ENCODE assay signal across 8 cellular contexts in the genomic region with DNA sequence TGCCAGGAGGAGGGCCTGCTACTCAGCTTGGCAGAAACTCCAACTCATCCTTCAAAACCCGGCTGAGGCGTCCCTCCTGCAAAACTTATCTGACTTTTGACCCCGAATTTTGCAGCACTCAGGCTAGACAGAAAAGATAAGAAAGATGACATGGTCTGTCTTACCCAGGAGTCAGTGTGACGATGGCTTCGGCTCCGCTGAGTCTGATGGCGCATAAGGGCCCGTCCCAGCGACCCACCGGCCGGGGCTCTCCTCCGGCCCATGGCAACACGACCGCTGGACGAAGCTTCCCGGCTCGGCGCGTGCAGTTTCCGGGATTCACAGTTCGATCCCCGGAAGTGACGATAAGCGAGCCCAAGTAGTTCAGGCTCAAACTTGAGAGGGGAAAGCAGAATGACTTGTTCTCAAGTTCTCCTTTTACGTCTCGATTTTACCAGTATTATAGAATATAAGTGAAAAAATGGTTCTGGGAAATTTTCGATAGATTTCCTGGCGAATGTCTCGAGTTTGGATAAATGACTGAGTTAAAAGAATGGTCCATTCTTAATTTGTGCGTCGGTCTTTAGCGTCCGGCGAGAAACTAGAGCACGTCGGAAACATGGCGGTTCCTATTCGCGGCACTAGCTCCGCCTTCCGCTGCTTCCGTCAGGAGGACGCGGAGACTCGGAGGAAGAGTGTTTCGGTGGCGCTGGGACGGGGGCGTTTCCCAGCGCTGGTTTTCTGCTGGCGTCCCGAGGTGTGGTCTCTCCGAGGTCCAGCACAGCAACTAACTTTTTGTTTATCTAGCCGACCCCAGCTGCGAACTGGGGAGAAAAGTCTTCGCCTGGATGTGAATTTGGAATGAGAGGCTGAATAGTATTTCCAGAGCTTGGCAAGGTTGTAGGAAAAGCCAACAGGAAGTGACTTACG. TPM values are rescaled to one million over a fixed set of nuclear protein-coding genes. Genes with fewer than 3 reads are reported as not detected.
A peak's percentile ranks its signal among the peaks of the same experiment; 100 is the strongest.
DNase-seq lines count a peak whose midpoint lies in the region; ATAC-seq, FAIRE-seq and TF ChIP-seq lines count a peak whose summit lies in the region.

A gene (minus strand): TSS at position 292 of the 909 bp plus-strand sequence. CDS start 29 bp downstream, at position 263.

- FAIRE-seq in endometrium (lab: Jason Lieb, UNC), result peak; percentile 84

- ATAC-seq in GM21423 (IDR thresholded peaks at IDR 0.05; ENCODE audit: unreplicated experiment), result peak; percentile 89

- no peaks in the 10 kb centered on the region for H3K9me3 ChIP-seq in HUES64 (ENCODE audit: insufficient read depth, low read depth, low read length)
- no peaks in the 10 kb centered on the region for H3K9me3 ChIP-seq in OCI-LY1 (ENCODE audit: low read length)
- H3K9me3 ChIP-seq in mesodermal cell (ENCODE audit: control insufficient read depth, low read length), result no peaks in the 10 kb centered on the region

- no peaks in the 10 kb centered on the region for H3F3A ChIP-seq in OCI-LY1 (ENCODE audit: insufficient read depth, low read length)

- under 1% methylated on average over 54 of the region's 57 CpGs for WGBS in HUES64
- 0% methylated on average over 48 to 49 of the region's 57 CpGs for WGBS in mesodermal cell (ENCODE audit: insufficient coverage in 2 of 2), 2 experiments

- H3K27me3 ChIP-seq in HUES64 (ENCODE audit: insufficient read depth, low read length), result peaks cover 13% of the 10 kb centered on the region
- H3K27me3 ChIP-seq in OCI-LY1 (ENCODE audit: insufficient read depth, low read length), result no peaks in the 10 kb centered on the region

- no peak for TF ChIP-seq CTCF in OCI-LY1 (IDR thresholded peaks at IDR 0.05; ENCODE audit: low read length)

- H3K4me3 ChIP-seq in HUES64 (ENCODE audit: low read length) (peak within 1 kb of the TSS; percentile 88), OCI-LY1 (ENCODE audit: low read depth, low read length, poor library complexity, severe bottlenecking) (peak within 1 kb of the TSS; percentile 84), mesodermal cell (ENCODE audit: extremely low read depth, insufficient read depth, low read length, poor library complexity, severe bottlenecking) (peak within 1 kb of the TSS; percentile 99)

- H3K27ac ChIP-seq in HUES64 (ENCODE audit: low read depth, low read length) (peak within 1 kb of the TSS; percentile 91), OCI-LY1 (ENCODE audit: low read depth, low read length, poor library complexity, severe bottlenecking) (peak within 1 kb of the TSS; percentile 68), mesodermal cell (ENCODE audit: low read depth, low read length, severe bottlenecking) (peak within 1 kb of the TSS; percentile 87)

- in situ Hi-C loops in Caki2 (cut with HindIII; ENCODE audit: low pct_unique_long_range_greater_than_20kb, low sequenced_read_pairs), result no loop called here

- H3K36me3 ChIP-seq in HUES64 (ENCODE audit: insufficient read depth, low read length), result peaks cover 27% of the 10 kb centered on the region
- peaks cover 22% of the 10 kb centered on the region for H3K36me3 ChIP-seq in OCI-LY1 (ENCODE audit: insufficient read depth, low read length)
- H3K36me3 ChIP-seq in mesodermal cell (ENCODE audit: control insufficient read depth, insufficient read depth, low read length), result peaks cover 10% of the 10 kb centered on the region

- no peaks in the 10 kb centered on the region for H3K9me2 ChIP-seq in OCI-LY1 (ENCODE audit: low read depth, low read length)

- H3K4me1 ChIP-seq in HUES64 (ENCODE audit: insufficient read depth, low read length) (peaks cover 6% of the 10 kb centered on the region; the same call in 1 of the 2 replicates), OCI-LY1 (ENCODE audit: insufficient read depth, low read length, severe bottlenecking) (peaks cover 18% of the 10 kb centered on the region), mesodermal cell (ENCODE audit: control insufficient read depth, insufficient read depth, low read length, poor library complexity, severe bottlenecking) (no peaks in the 10 kb centered on the region)

- H4K20me1 ChIP-seq in OCI-LY1 (ENCODE audit: insufficient read depth, low read length), result no peaks in the 10 kb centered on the region

- H3K79me2 ChIP-seq in OCI-LY1 (ENCODE audit: insufficient read depth, low read length), result peaks cover 20% of the 10 kb centered on the region

- peak; percentile 91 for DNase-seq in Caki2 (ENCODE audit: low read depth)
- peak; percentile 89 for DNase-seq in activated CD8-positive, alpha-beta memory T cell treated with anti-CD3 and anti-CD28 coated beads, Interleukin-2, amount 50 U/mL, for 4 hours
- peak; percentile 73 to 79 for DNase-seq in stimulated activated CD8-positive, alpha-beta memory T cell treated with anti-CD3 and anti-CD28 coated beads, Interleukin-15, amount 100 ng/mL, for 4 hours (ENCODE audit: low read depth in 2 of 2)

- H2AFZ ChIP-seq in OCI-LY1 (ENCODE audit: low read length), result peak within 1 kb of the TSS; percentile 95

- peak within 1 kb of the TSS; percentile 63 for H3K4me2 ChIP-seq in OCI-LY1 (ENCODE audit: low read length)

- H3K9ac ChIP-seq in HUES64 (ENCODE audit: low read depth, low read length) (peak within 1 kb of the TSS; percentile 95), OCI-LY1 (ENCODE audit: low read length) (peak within 1 kb of the TSS; percentile 72)

RNA-seq across cellular contexts. Expression of the gene that starts here (rescaled TPM):
- total RNA-seq in Caki2 (2014; rRNA removed; shearing (Covaris generic); ENCODE audit: low replicate concordance), result 39.6 and 47.8 TPM in 2 replicates
- polyA plus RNA-seq in HUES64 (2013, experiment 1 of 2), result 43.6 TPM
- polyA plus RNA-seq in HUES64 (2013, experiment 2 of 2), result 32.9 TPM
- 18.1 TPM for polyA plus RNA-seq in mesodermal cell (2013, experiment 1 of 2)
- polyA plus RNA-seq in mesodermal cell (2013, experiment 2 of 2), result 19.1 TPM

Comparison
In these comparisons a context has a peak if more than half of its experiments do, and no peak if none do; other contexts are left out.
1. Peak in every context shown above with its lines: DNase-seq, ATAC-seq, H3K4me3 ChIP-seq and H3K27ac ChIP-seq.